ENCODE assay signal across 10 cellular contexts in the genomic region with DNA sequence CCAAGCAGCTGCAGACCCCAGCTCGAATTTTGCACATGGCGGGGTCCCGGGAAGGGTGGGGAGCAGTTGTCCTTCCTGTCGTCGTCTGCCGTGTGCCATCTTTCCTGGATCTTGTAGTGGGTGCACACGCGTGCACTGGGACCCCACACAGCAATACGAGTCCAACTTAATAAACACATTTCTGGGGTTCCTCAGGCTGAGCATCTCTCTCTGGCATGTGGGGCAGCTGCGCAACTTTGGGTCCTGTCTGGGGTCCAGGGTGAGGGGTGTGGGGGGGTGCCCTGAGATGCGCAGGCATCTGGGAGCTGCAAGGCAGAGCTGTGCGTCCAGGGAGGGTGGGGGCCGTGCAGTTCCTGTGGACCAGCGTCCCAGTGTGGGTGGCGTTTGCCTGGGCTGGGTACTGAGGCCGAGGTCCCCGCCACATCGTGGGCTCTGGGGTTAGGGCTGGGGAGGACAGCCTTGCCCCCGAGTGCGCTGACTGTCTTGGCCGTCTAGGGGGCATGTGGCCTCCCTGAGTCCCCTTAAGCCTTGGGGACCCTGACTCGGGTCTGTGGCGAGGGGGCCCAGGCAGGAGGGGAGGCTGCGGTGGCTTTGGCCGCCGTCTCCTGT. TPM values are rescaled to one million over a fixed set of nuclear protein-coding genes. Genes with fewer than 3 reads are reported as not detected.
DNase-seq lines count a peak whose midpoint lies in the region; ATAC-seq and TF ChIP-seq lines count a peak whose summit lies in the region.
"Had no signal": no experiment of that assay in that cellular context is flagged by ENCODE, and none has a peak within 500 bp of the region (broad histone marks: within the 10 kb centered on the region; RNA-seq: fewer than 3 reads in every experiment).

No MANE protein-coding gene starts in this region.

- intact Hi-C loops in left ventricle myocardium inferior (cut with micrococcal nuclease) (no loop called here), Right ventricle myocardium superior (cut with DNase I) (no loop called here), colonic mucosa (cut with DNase I) (no loop called here)

- peaks cover 34% of the 10 kb centered on the region for H3K27me3 ChIP-seq in left ventricle myocardium inferior (ENCODE audit: low read depth)
- H3K27me3 ChIP-seq in colonic mucosa, result peaks cover 19% of the 10 kb centered on the region
- H3K27me3 ChIP-seq in thoracic aorta (replicated peaks; ENCODE audit: insufficient read depth), result no peaks in the 10 kb centered on the region
- H3K27me3 ChIP-seq: ovary had no signal

- H3K9ac ChIP-seq in colonic mucosa (ENCODE audit: low read depth in 2 of 2, low read length in 2 of 2), result peak overlapping the region in 1 of 2 donors; percentile 51

- H3K27ac ChIP-seq in left ventricle myocardium inferior (replicated peaks) (no peak overlapping the region), colonic mucosa (peak overlapping the region; percentile 55), thoracic aorta (no peak overlapping the region)
- H3K27ac ChIP-seq: ovary had no signal

- ATAC-seq in Right ventricle myocardium superior (ENCODE audit: poor library complexity) (no peak), thoracic aorta (ENCODE audit: insufficient number of reproducible peaks, low FRiP score, low read depth) (no peak), GM19035 (IDR thresholded peaks at IDR 0.05; ENCODE audit: unreplicated experiment) (no peak)

- no peak for TF ChIP-seq CTCF in left ventricle myocardium inferior (IDR thresholded peaks at IDR 0.05; ENCODE audit: borderline replicate concordance)
- TF ChIP-seq CTCF in colonic mucosa (IDR thresholded peaks at IDR 0.05), result no peak
- TF ChIP-seq CTCF in thoracic aorta (IDR thresholded peaks at IDR 0.05), result no peak

- H3K4me3 ChIP-seq in left ventricle myocardium inferior, result peak overlapping the region; percentile 76
- H3K4me3 ChIP-seq in colonic mucosa, result no peak overlapping the region
- H3K4me3 ChIP-seq in thoracic aorta, result peak overlapping the region; percentile 92

- peaks cover 7% of the 10 kb centered on the region for H3K36me3 ChIP-seq in left ventricle myocardium inferior
- no peaks in the 10 kb centered on the region for H3K36me3 ChIP-seq in colonic mucosa
- H3K36me3 ChIP-seq in thoracic aorta, result no peaks in the 10 kb centered on the region
- H3K36me3 ChIP-seq: ovary had no signal

- peaks cover 29% of the 10 kb centered on the region for H3K4me1 ChIP-seq in left ventricle myocardium inferior
- peaks cover 12% of the 10 kb centered on the region for H3K4me1 ChIP-seq in colonic mucosa
- H3K4me1 ChIP-seq in thoracic aorta (ENCODE audit: control insufficient read depth in 1 of 2, low read depth in 2 of 2), result peaks cover 6 to 16% of the 10 kb centered on the region in 2 donors

- H3K9me3 ChIP-seq in left ventricle myocardium inferior (replicated peaks) (no peaks in the 10 kb centered on the region), colonic mucosa (no peaks in the 10 kb centered on the region), thoracic aorta (no peaks in the 10 kb centered on the region)
- H3K9me3 ChIP-seq: ovary had no signal

- no peak for DNase-seq in left ventricle myocardium inferior
- DNase-seq in Right ventricle myocardium superior, result no peak
- no peak for DNase-seq in colonic mucosa
- no peak for DNase-seq in thoracic aorta (ENCODE audit: low spot score)
- no peak for DNase-seq in SW480 (ENCODE audit: low spot score)
- DNase-seq: GOT3, NCI-H1694 treated with DMSO at 0.1 percent for 48 hours, ovary had no signal

RNA-seq across cellular contexts. Expression of a gene that starts 0.7 kb away (rescaled TPM):
- total RNA-seq in left ventricle myocardium inferior, result not detected
- total RNA-seq in Right ventricle myocardium superior, result not detected
- under 1 TPM; 0.61 to 0.64 TPM for total RNA-seq in colonic mucosa
- total RNA-seq in thoracic aorta, result under 1 TPM in 1 of 2 donors, not detected in 1; 0.27 TPM

RNA-seq across cellular contexts. Expression of a gene that starts 5.2 kb away (rescaled TPM):
- total RNA-seq in left ventricle myocardium inferior (6.4 TPM), Right ventricle myocardium superior (5.6 TPM), colonic mucosa (10 to 100 TPM in 1 of 2 donors, 1 to 10 TPM in 1; 9.9 to 16.7 TPM), thoracic aorta (10 to 100 TPM in 1 of 2 donors, 1 to 10 TPM in 1; 4.2 to 15.3 TPM)

RNA-seq across cellular contexts. Expression of a gene that starts 6.6 kb away (rescaled TPM):
- total RNA-seq in left ventricle myocardium inferior, result 40.8 TPM
- total RNA-seq in Right ventricle myocardium superior, result 42.8 TPM
- 100 to 1,000 TPM in 1 of 2 donors, 10 to 100 TPM in 1; 46.9 to 127 TPM for total RNA-seq in colonic mucosa
- 10 to 100 TPM; 33.8 to 47.2 TPM for total RNA-seq in thoracic aorta

RNA-seq across cellular contexts. Expression of a gene that starts 16.3 kb away (rescaled TPM):
- total RNA-seq in left ventricle myocardium inferior (160 TPM), Right ventricle myocardium superior (170 TPM), colonic mucosa (not detected), thoracic aorta (under 1 TPM; 0.54 to 0.99 TPM)
- total RNA-seq: dermis microvascular lymphatic vessel endothelial cell had no signal

RNA-seq across cellular contexts. Expression of a gene that starts 34.3 kb away (rescaled TPM):
- 34.0 TPM for total RNA-seq in left ventricle myocardium inferior
- total RNA-seq in Right ventricle myocardium superior, result 27.4 TPM
- 10 to 100 TPM; 30.5 to 47.3 TPM for total RNA-seq in colonic mucosa
- 10 to 100 TPM; 50.1 to 98.8 TPM for total RNA-seq in thoracic aorta
